Comparison of ENCODE assay signal across 27 cellular contexts in the genomic region with DNA sequence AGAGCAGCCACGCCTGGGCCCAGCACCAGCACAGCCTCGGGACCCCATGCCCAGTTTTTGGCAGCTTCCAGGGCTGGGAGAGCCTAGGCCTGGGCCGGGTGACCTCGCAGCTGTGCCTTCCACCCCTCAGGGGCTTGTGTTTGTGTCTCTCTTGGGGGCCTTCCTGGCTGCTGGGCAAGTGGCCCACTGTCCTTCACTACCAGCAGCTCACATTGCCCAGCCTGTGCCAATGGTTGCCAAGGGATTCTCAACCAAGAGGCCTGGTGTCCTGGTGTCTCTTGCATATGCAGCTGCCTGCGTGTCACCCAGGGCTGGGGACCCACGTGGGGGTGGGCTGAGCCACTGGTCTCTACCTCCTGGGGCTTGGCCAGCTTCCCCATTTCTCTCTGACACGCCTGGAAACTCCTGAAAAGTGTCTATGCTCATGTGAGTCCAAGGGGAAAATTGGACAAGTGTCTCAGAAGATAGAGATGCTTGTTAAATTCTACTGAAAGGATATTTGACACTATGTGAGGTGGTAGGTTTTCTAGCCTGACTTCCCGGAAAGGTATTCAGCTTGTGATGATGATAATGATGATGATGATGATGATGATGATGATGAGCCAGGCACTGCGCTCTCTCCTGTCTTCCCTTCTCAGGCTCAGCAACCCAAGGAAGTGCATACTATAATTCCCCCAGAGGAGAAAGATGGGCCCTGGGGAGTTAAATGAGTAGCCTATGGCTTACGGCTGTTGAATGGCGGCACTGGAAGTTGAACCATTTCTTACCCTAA. TPM values are rescaled to one million over a fixed set of nuclear protein-coding genes. Genes with fewer than 3 reads are reported as not detected.
"Had no signal": no experiment of that assay in that cellular context is flagged by ENCODE, and none has a peak within 500 bp of the region (broad histone marks: within the 10 kb centered on the region; RNA-seq: fewer than 3 reads in every experiment).

No MANE protein-coding gene starts in this region.

- DNase-seq: activated CD4-positive, alpha-beta memory T cell treated with anti-CD3 and anti-CD28 coated beads, Interleukin-2, amount 10 ng/mL, durations not matched to agents 7 days and 5 days; activated CD4-positive, alpha-beta T cell treated with anti-CD3 and anti-CD28 coated beads for 1 hour; activated CD4-positive, alpha-beta T cell treated with anti-CD3 and anti-CD28 coated beads, Interleukin-2, amount 10 ng/mL, durations not matched to agents 7 days and 5 days; activated CD8-positive, alpha-beta memory T cell treated with anti-CD3 and anti-CD28 coated beads, Interleukin-2, amount 50 U/mL, for 48 hours; activated gamma-delta T cell; activated naive CD4-positive, alpha-beta T cell treated with anti-CD3 and anti-CD28 coated beads, Interleukin-2, amount 50 U/mL, for 16 hours; activated naive CD8-positive, alpha-beta T cell treated with anti-CD3 and anti-CD28 coated beads, Interleukin-2, amount 50 U/mL, for 24 hours; activated T-cell treated with anti-CD3 and anti-CD28 coated beads, Interleukin-2, amount 50 U/mL, for 24 hours; amygdala; dermis blood vessel endothelial cell; effector CD4-positive, alpha-beta T cell; foreskin keratinocyte; heart left ventricle; immature natural killer cell; kidney; left colon; stimulated activated CD4-positive, alpha-beta T cell treated with anti-CD3 and anti-CD28 coated beads, Interleukin-2, amount 100 ng/mL, for 48 hours; stimulated activated naive CD8-positive, alpha-beta T cell treated with anti-CD3 and anti-CD28 coated beads, Interleukin-15, Interleukin-2, amounts not matched to agents 100 U/mL and 50 U/mL, for 24 hours; T-helper 2 cell; testis; transverse colon had no signal

- H3K27ac ChIP-seq: esophagus muscularis mucosa, foreskin keratinocyte, prostate gland, right atrium auricular region, testis, transverse colon, vagina had no signal

- H3K4me3 ChIP-seq: esophagus muscularis mucosa, heart left ventricle, prostate gland, right atrium auricular region, testis, transverse colon, vagina had no signal

- H3K9me3 ChIP-seq: esophagus muscularis mucosa, heart left ventricle, prostate gland, right atrium auricular region, testis, transverse colon, vagina had no signal

- H3K27me3 ChIP-seq: right atrium auricular region, testis, vagina had no signal

- H3K4me1 ChIP-seq: foreskin keratinocyte, prostate gland had no signal

- H3K36me3 ChIP-seq: esophagus muscularis mucosa, heart left ventricle, prostate gland, right atrium auricular region, transverse colon, vagina had no signal

- ATAC-seq: activated naive CD8-positive, alpha-beta T cell treated with anti-CD3 and anti-CD28 coated beads, Interleukin-2, amount 50 U/mL, for 24 hours; foreskin keratinocyte; heart left ventricle; left colon; stimulated activated naive CD8-positive, alpha-beta T cell treated with anti-CD3 and anti-CD28 coated beads, Interleukin-15, Interleukin-2, amounts not matched to agents 100 U/mL and 50 U/mL, for 24 hours; WTC11 had no signal

RNA-seq across cellular contexts. Expression of a gene that starts 48.8 kb away (rescaled TPM):
- total RNA-seq: bronchial epithelial cell, dermis blood vessel endothelial cell, foreskin keratinocyte had no signal
- polyA plus RNA-seq: foreskin keratinocyte, immature natural killer cell had no signal
